In genomic region chr15:82108489-82109078, GRCh38 we compare ENCODE assay signal across 8 cellular contexts.
DNase-seq lines count a peak whose midpoint lies in the region; ATAC-seq and TF ChIP-seq lines count a peak whose summit lies in the region.

No MANE protein-coding gene starts in this region.

- no peaks in the 10 kb centered on the region for H3K36me3 Mint-ChIP-seq in activated B cell treated with CpG ODN at 0.5 μM for 24 hours (ENCODE audit: low read depth)

- no peak for TF ChIP-seq POLR2A in breast epithelium (IDR thresholded peaks at IDR 0.05)

- TF ChIP-seq CTCF in GM12864 (IDR thresholded peaks at IDR 0.05; ENCODE audit: low read depth, low read length, missing control alignments) (peak; percentile 83), HEK293 (tag by site-specific recombination; IDR thresholded peaks at IDR 0.05) (peak; percentile 86), activated B cell treated with CpG ODN at 0.5 μM for 24 hours (IDR thresholded peaks at IDR 0.05) (no peak), breast epithelium (IDR thresholded peaks at IDR 0.05) (peak; percentile 16 to 82 (median 60)), liver (IDR thresholded peaks at IDR 0.05; ENCODE audit: low read depth, low read length, missing input control) (peak; percentile 94)

- WGBS in liver: 33% methylated on average over 9 of the region's 9 CpGs

- intact Hi-C loops in activated B cell treated with CpG ODN at 0.5 μM for 24 hours (cut with micrococcal nuclease) (loop anchor here (1.0 kb wide), 1 partner anchor 90 kb away; no protein-coding TSS in a partner anchor), breast epithelium (cut with DNase I; ENCODE audit: low total_unique reads) (no loop called here)

- no peak overlapping the region for H3K27ac ChIP-seq in HEK293 (ENCODE audit: extremely low read depth, low read depth, low read length)
- no peak overlapping the region for H3K27ac ChIP-seq in breast epithelium
- H3K27ac ChIP-seq in liver (ENCODE audit: low read depth in 1 of 2, low read length in 2 of 2): no peak overlapping the region

- H3K27me3 Mint-ChIP-seq in activated B cell treated with CpG ODN at 0.5 μM for 24 hours: no peaks in the 10 kb centered on the region

- POLR2A ChIA-PET in HEK293 (lab: Yijun Ruan, JAX): interaction anchor here (0.5 to 0.7 kb wide), 2 partner anchors 80 to 264 kb away, joined by 5 to 6 read pairs; no protein-coding TSS in a partner anchor
- POLR2A ChIA-PET in activated B cell treated with CpG ODN at 0.5 μM for 24 hours (lab: Charles Lee): no interaction called here

- CTCF ChIA-PET in HEK293 (lab: Yijun Ruan, JAX) (interaction anchor here (0.5 to 3.3 kb wide), 41 partner anchors 8 to 876 kb away, joined by 3 to 31 read pairs (median 4); no protein-coding TSS in a partner anchor), activated B cell treated with CpG ODN at 0.5 μM for 24 hours (lab: Charles Lee) (interaction anchor here (0.5 to 1.3 kb wide), 8 partner anchors 8 to 92 kb away, joined by 3 to 7 read pairs (median 3); no protein-coding TSS in a partner anchor)

- no peaks in the 10 kb centered on the region for H3K9me3 Mint-ChIP-seq in activated B cell treated with CpG ODN at 0.5 μM for 24 hours

- DNase-seq in GM12864 (ENCODE audit: low read depth) (no peak), NAMALWA (ENCODE audit: low spot score) (peak; percentile 76), activated B cell treated with CpG ODN at 0.5 μM for 24 hours (peak; percentile 63), breast epithelium (ENCODE audit: low spot score in 2 of 2) (peak; percentile 40 to 75)
- peak; percentile 19 to 41 for DNase-seq in stimulated activated CD8-positive, alpha-beta memory T cell treated with anti-CD3 and anti-CD28 coated beads, Interleukin-2, amount 100 ng/mL, for 1 hour (ENCODE audit: low read depth in 2 of 2)

- H3K27ac Mint-ChIP-seq in activated B cell treated with CpG ODN at 0.5 μM for 24 hours: no peak overlapping the region

- H3K27me3 ChIP-seq in breast epithelium (no peaks in the 10 kb centered on the region), liver (ENCODE audit: control insufficient read depth in 4 of 4, insufficient read depth in 4 of 4, low read length in 3 of 4) (no peaks in the 10 kb centered on the region)

- no peaks in the 10 kb centered on the region for H3K4me1 Mint-ChIP-seq in activated B cell treated with CpG ODN at 0.5 μM for 24 hours

- no peaks in the 10 kb centered on the region for H3K36me3 ChIP-seq in HEK293 (ENCODE audit: control insufficient read depth in 2 of 2, insufficient read depth in 1 of 2, low read length in 2 of 2)
- no peaks in the 10 kb centered on the region for H3K36me3 ChIP-seq in breast epithelium
- no peaks in the 10 kb centered on the region for H3K36me3 ChIP-seq in liver (ENCODE audit: control insufficient read depth in 4 of 4, insufficient read depth in 3 of 4, low read depth in 1 of 4, low read length in 3 of 4)

- ATAC-seq in activated B cell treated with CpG ODN at 0.5 μM for 24 hours (ENCODE audit: low read depth): peak; percentile 96
- no peak for ATAC-seq in GM18873 (IDR thresholded peaks at IDR 0.05; ENCODE audit: low FRiP score, unreplicated experiment)

- no peak overlapping the region for H3K9ac ChIP-seq in liver (ENCODE audit: low read depth in 1 of 2, low read length in 2 of 2)

- peak; percentile 97 to 99 for TF ChIP-seq RAD21 in liver (IDR thresholded peaks at IDR 0.05)

- no peaks in the 10 kb centered on the region for H3K4me1 ChIP-seq in HEK293 (ENCODE audit: control insufficient read depth, insufficient read depth, low read length)
- no peaks in the 10 kb centered on the region for H3K4me1 ChIP-seq in breast epithelium
- H3K4me1 ChIP-seq in liver (ENCODE audit: control insufficient read depth in 4 of 4, insufficient read depth in 4 of 4, low read length in 3 of 4): no peaks in the 10 kb centered on the region

- no peaks in the 10 kb centered on the region for H3K9me3 ChIP-seq in HEK293 (ENCODE audit: control insufficient read depth, insufficient read depth, low read depth, low read length)
- no peaks in the 10 kb centered on the region for H3K9me3 ChIP-seq in breast epithelium
- H3K9me3 ChIP-seq in liver (ENCODE audit: control insufficient read depth in 4 of 4, low read length in 3 of 4): no peaks in the 10 kb centered on the region

- H3K4me3 ChIP-seq in GM12864 (ENCODE audit: low read depth, low read length) (no peak overlapping the region), HEK293 (ENCODE audit: low read depth, low read length) (no peak overlapping the region), breast epithelium (no peak overlapping the region), liver (ENCODE audit: low read depth in 1 of 3, low read length in 3 of 3) (no peak overlapping the region)

- no peak overlapping the region for H3K4me3 Mint-ChIP-seq in activated B cell treated with CpG ODN at 0.5 μM for 24 hours

TF ChIP-seq in HEK293, 187 proteins besides CTCF, POLR2A, EP300 and RAD21:
- TF ChIP-seq ZNF654 (tag by site-specific recombination; IDR thresholded peaks at IDR 0.05; ENCODE audit: low read depth) (peak; percentile 55), ZNF133 (tag by site-specific recombination; IDR thresholded peaks at IDR 0.05) (no peak)

TF ChIP-seq in liver, 16 proteins besides CTCF, POLR2A, EP300 and RAD21:
- TF ChIP-seq RXRA (IDR thresholded peaks at IDR 0.05) (peak; percentile 34 to 37), YY1 (IDR thresholded peaks at IDR 0.05) (no peak)
